Comparison of ENCODE assay signal across 1 cellular context in the genomic region with DNA sequence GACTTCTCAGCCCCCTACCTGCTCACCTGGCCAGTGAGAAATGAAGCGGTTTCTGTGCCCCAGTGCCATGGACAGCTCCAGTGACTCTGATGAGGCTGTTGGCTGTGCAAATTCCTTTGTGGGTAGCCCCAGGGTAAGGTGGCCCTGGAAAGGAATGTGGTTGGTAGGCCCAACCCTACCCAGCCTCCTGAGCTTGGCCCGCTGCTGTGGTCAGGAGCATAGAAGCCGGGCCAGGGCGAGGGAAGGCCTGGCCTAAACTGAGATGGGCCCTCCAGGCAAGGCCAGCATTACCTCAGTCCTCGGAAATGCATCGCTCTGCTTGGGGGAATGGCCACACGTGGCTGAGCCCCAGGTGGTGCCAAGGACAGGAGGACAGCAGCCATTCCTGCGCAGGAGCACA.
TF ChIP-seq lines count a peak whose summit lies in the region.

No MANE protein-coding gene starts in this region.

TF ChIP-seq in Ishikawa, 13 proteins besides CTCF, POLR2A, EP300 and RAD21 (continued from another document):
- TF ChIP-seq, protein P1, sequence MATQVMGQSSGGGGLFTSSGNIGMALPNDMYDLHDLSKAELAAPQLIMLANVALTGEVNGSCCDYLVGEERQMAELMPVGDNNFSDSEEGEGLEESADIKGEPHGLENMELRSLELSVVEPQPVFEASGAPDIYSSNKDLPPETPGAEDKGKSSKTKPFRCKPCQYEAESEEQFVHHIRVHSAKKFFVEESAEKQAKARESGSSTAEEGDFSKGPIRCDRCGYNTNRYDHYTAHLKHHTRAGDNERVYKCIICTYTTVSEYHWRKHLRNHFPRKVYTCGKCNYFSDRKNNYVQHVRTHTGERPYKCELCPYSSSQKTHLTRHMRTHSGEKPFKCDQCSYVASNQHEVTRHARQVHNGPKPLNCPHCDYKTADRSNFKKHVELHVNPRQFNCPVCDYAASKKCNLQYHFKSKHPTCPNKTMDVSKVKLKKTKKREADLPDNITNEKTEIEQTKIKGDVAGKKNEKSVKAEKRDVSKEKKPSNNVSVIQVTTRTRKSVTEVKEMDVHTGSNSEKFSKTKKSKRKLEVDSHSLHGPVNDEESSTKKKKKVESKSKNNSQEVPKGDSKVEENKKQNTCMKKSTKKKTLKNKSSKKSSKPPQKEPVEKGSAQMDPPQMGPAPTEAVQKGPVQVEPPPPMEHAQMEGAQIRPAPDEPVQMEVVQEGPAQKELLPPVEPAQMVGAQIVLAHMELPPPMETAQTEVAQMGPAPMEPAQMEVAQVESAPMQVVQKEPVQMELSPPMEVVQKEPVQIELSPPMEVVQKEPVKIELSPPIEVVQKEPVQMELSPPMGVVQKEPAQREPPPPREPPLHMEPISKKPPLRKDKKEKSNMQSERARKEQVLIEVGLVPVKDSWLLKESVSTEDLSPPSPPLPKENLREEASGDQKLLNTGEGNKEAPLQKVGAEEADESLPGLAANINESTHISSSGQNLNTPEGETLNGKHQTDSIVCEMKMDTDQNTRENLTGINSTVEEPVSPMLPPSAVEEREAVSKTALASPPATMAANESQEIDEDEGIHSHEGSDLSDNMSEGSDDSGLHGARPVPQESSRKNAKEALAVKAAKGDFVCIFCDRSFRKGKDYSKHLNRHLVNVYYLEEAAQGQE (IDR thresholded peaks at IDR 0.05; ENCODE audit: low read depth): peak; percentile 68
- TF ChIP-seq EGR1 (IDR thresholded peaks at IDR 0.05): no peak
- no peak for TF ChIP-seq TAF1 (IDR thresholded peaks at IDR 0.05; ENCODE audit: low read depth)
- no peak for TF ChIP-seq CREB1 (IDR thresholded peaks at IDR 0.05; ENCODE audit: low read depth)
- TF ChIP-seq, protein P2, sequence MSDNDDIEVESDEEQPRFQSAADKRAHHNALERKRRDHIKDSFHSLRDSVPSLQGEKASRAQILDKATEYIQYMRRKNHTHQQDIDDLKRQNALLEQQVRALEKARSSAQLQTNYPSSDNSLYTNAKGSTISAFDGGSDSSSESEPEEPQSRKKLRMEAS (IDR thresholded peaks at IDR 0.05): peak; percentile 78
- TF ChIP-seq FOXM1 (IDR thresholded peaks at IDR 0.05; ENCODE audit: borderline replicate concordance, low read depth): no peak
- no peak for TF ChIP-seq ZBTB7A (IDR thresholded peaks at IDR 0.05; ENCODE audit: low read depth)
- TF ChIP-seq TCF12 (IDR thresholded peaks at IDR 0.05; ENCODE audit: low read depth): no peak
- TF ChIP-seq CEBPB (IDR thresholded peaks at IDR 0.05): no peak
- no peak for TF ChIP-seq YY1 (IDR thresholded peaks at IDR 0.05; ENCODE audit: low read depth)
